ENCODE assay signal across 28 cellular contexts in genomic region chr1:227816750-227817446, GRCh38. TPM values are rescaled to one million over a fixed set of nuclear protein-coding genes. Genes with fewer than 3 reads are reported as not detected.
DNase-seq lines count a peak whose midpoint lies in the region; ATAC-seq, FAIRE-seq and TF ChIP-seq lines count a peak whose summit lies in the region.
"Had no signal": no experiment of that assay in that cellular context is flagged by ENCODE, and none has a peak within 500 bp of the region (broad histone marks: within the 10 kb centered on the region; RNA-seq: fewer than 3 reads in every experiment).

No MANE protein-coding gene starts in this region.

- H3K27ac Mint-ChIP-seq in stimulated activated effector memory CD8-positive, alpha-beta T cell treated with anti-CD3 and anti-CD28 coated beads, Interleukin-12 subunit alpha, Interleukin-12 subunit beta, amount 100 ng/mL, for 72 hours: peak overlapping the region; percentile 73
- H3K27ac Mint-ChIP-seq in activated T-helper 17 cell treated with anti-CD3 and anti-CD28 coated beads, Interleukin-2, amount 50 U/mL, for 72 hours: no peak overlapping the region
- H3K27ac Mint-ChIP-seq: CD4-positive, alpha-beta memory T cell; HFFc6 had no signal

- no peak for TF ChIP-seq CTCF in NB4 (IDR thresholded peaks at IDR 0.05; ENCODE audit: low read depth, low read length)
- TF ChIP-seq CTCF in bronchial epithelial cell (IDR thresholded peaks at IDR 0.05; ENCODE audit: insufficient read depth, low read length, severe bottlenecking): no peak

- H3K9me3 Mint-ChIP-seq in stimulated activated effector memory CD8-positive, alpha-beta T cell treated with anti-CD3 and anti-CD28 coated beads, Interleukin-12 subunit alpha, Interleukin-12 subunit beta, amount 100 ng/mL, for 72 hours: peaks cover 18% of the 10 kb centered on the region
- peaks cover 11% of the 10 kb centered on the region for H3K9me3 Mint-ChIP-seq in activated T-helper 17 cell treated with anti-CD3 and anti-CD28 coated beads, Interleukin-2, amount 50 U/mL, for 72 hours

- ATAC-seq in stimulated activated effector memory CD8-positive, alpha-beta T cell treated with anti-CD3 and anti-CD28 coated beads, Interleukin-12 subunit alpha, Interleukin-12 subunit beta, amount 100 ng/mL, for 72 hours: peak; percentile 86
- ATAC-seq in activated T-helper 17 cell treated with anti-CD3 and anti-CD28 coated beads, Interleukin-2, amount 50 U/mL, for 72 hours (replicated peaks): no peak
- ATAC-seq: Panc1 had no signal

- no peak for TF ChIP-seq POLR2A in NB4 (IDR thresholded peaks at IDR 0.05; ENCODE audit: extremely low read depth, insufficient read length)

- DNase-seq in SHP77 (lab: John Stamatoyannopoulos, UW) (peak; percentile 19 to 28), SHP77 treated with DMSO at 0.1 percent for 48 hours (lab: John Stamatoyannopoulos, UW) (no peak), NB4 (ENCODE audit: low read depth) (peak; percentile 27), bronchial epithelial cell (ENCODE audit: low read depth) (no peak), iPS-NIHi11 (ENCODE audit: low spot score) (no peak), NCI-H345 (lab: John Stamatoyannopoulos, UW) (no peak)
- no peak for DNase-seq in stimulated activated effector memory CD8-positive, alpha-beta T cell treated with anti-CD3 and anti-CD28 coated beads, Interleukin-12 subunit alpha, Interleukin-12 subunit beta, amount 100 ng/mL, for 72 hours (ENCODE audit: low spot score in 2 of 2)
- DNase-seq: Calu3; CD4-positive, alpha-beta memory T cell; DND-41; HFFc6; IMR-90; Karpas-422; MM.1S; NCI-H1417 treated with DMSO at 0.1 percent for 48 hours; NCI-H187 treated with DMSO at 0.1 percent for 48 hours; NCI-H446; NCI-H774; Right ventricle myocardium superior; T1000 had no signal

- H3K4me3 Mint-ChIP-seq in stimulated activated effector memory CD8-positive, alpha-beta T cell treated with anti-CD3 and anti-CD28 coated beads, Interleukin-12 subunit alpha, Interleukin-12 subunit beta, amount 100 ng/mL, for 72 hours: peak overlapping the region; percentile 5
- no peak overlapping the region for H3K4me3 Mint-ChIP-seq in activated T-helper 17 cell treated with anti-CD3 and anti-CD28 coated beads, Interleukin-2, amount 50 U/mL, for 72 hours
- H3K4me3 Mint-ChIP-seq: CD4-positive, alpha-beta memory T cell; HFFc6 had no signal

- no peaks in the 10 kb centered on the region for H3K36me3 Mint-ChIP-seq in stimulated activated effector memory CD8-positive, alpha-beta T cell treated with anti-CD3 and anti-CD28 coated beads, Interleukin-12 subunit alpha, Interleukin-12 subunit beta, amount 100 ng/mL, for 72 hours
- no peaks in the 10 kb centered on the region for H3K36me3 Mint-ChIP-seq in activated T-helper 17 cell treated with anti-CD3 and anti-CD28 coated beads, Interleukin-2, amount 50 U/mL, for 72 hours (ENCODE audit: low read depth)

- FAIRE-seq in bronchial epithelial cell (lab: Jason Lieb, UNC): peak; percentile 68

- no peaks in the 10 kb centered on the region for H3K27me3 Mint-ChIP-seq in activated T-helper 17 cell treated with anti-CD3 and anti-CD28 coated beads, Interleukin-2, amount 50 U/mL, for 72 hours
- H3K27me3 Mint-ChIP-seq: CD4-positive, alpha-beta memory T cell had no signal

- H3K4me1 Mint-ChIP-seq in stimulated activated effector memory CD8-positive, alpha-beta T cell treated with anti-CD3 and anti-CD28 coated beads, Interleukin-12 subunit alpha, Interleukin-12 subunit beta, amount 100 ng/mL, for 72 hours: peaks cover 14% of the 10 kb centered on the region
- H3K4me1 Mint-ChIP-seq in activated T-helper 17 cell treated with anti-CD3 and anti-CD28 coated beads, Interleukin-2, amount 50 U/mL, for 72 hours: no peaks in the 10 kb centered on the region

- H3K4me3 ChIP-seq in NB4 (ENCODE audit: low read depth, low read length): no peak overlapping the region
- H3K4me3 ChIP-seq in bronchial epithelial cell (ENCODE audit: low read depth, low read length): no peak overlapping the region
- H3K4me3 ChIP-seq: BLaER1 had no signal

- H3K27me3 ChIP-seq in bronchial epithelial cell (ENCODE audit: control insufficient read depth, insufficient read depth, low read length): no peaks in the 10 kb centered on the region
- H3K27me3 ChIP-seq: BLaER1 had no signal

- no peaks in the 10 kb centered on the region for H3K36me3 ChIP-seq in bronchial epithelial cell (ENCODE audit: control insufficient read depth, insufficient read depth, low read length)
- H3K36me3 ChIP-seq: BLaER1 had no signal

RNA-seq across cellular contexts. Expression of gene PRSS38, which starts 1.4 kb away (rescaled TPM):
- not detected in 2 replicates for total RNA-seq in bronchial epithelial cell
- not detected for total RNA-seq in activated T-helper 17 cell treated with anti-CD3 and anti-CD28 coated beads, Interleukin-2, amount 50 U/mL, for 72 hours
- total RNA-seq: A673; Calu3; CD4-positive, alpha-beta memory T cell; G401; H4; HFFc6; HT-29; IMR-90; Right ventricle myocardium superior; T-helper 1 cell treated with Interleukin-12 subunit alpha and Interleukin-12 subunit beta and Interleukin-4 antibody, amounts not matched to agents 30 ng/mL and 1 ng/mL, for 36 hours had no signal

Comparison
In these comparisons a context has a peak if more than half of its experiments do, and no peak if none do; other contexts are left out.
1. DNase-seq: peak in SHP77 (2 of 2) and NB4 (single experiment); none in SHP77 treated with DMSO at 0.1 percent for 48 hours (single experiment), bronchial epithelial cell (single experiment), stimulated activated effector memory CD8-positive, alpha-beta T cell treated with anti-CD3 and anti-CD28 coated beads, Interleukin-12 subunit alpha, Interleukin-12 subunit beta, amount 100 ng/mL, for 72 hours (0 of 2), iPS-NIHi11 (single experiment) and NCI-H345 (single experiment).